7 cellular contexts compared by ENCODE assay signal in genomic region chr15:98865397-98866339, GRCh38.
DNase-seq lines count a peak whose midpoint lies in the region; ATAC-seq and TF ChIP-seq lines count a peak whose summit lies in the region.

No MANE protein-coding gene starts in this region.

- DNase-seq in NCI-H524 (lab: John Stamatoyannopoulos, UW) (peak; percentile 61 to 62), mesothelial cell of epicardium (ENCODE audit: low spot score in 2 of 2, unreplicated experiment in 2 of 2) (no peak)
- DNase-seq in activated CD8-positive, alpha-beta T cell treated with anti-CD3 and anti-CD28 coated beads for 36 hours = peak; percentile 75
- DNase-seq in effector CD8-positive, alpha-beta T cell (lab: John Stamatoyannopoulos, UW) = peak; percentile 53
- DNase-seq in stimulated activated CD8-positive, alpha-beta memory T cell treated with anti-CD3 and anti-CD28 coated beads, Interleukin-4, amount 100 ng/mL, for 4 hours (ENCODE audit: low read depth in 2 of 2, low spot score in 1 of 2) = peak; percentile 48 to 53

- no peak for TF ChIP-seq CTCF in activated CD8-positive, alpha-beta T cell treated with anti-CD3 and anti-CD28 coated beads for 36 hours (IDR thresholded peaks at IDR 0.05)
- no peak for TF ChIP-seq CTCF in mesothelial cell of epicardium (IDR thresholded peaks at IDR 0.05; ENCODE audit: unreplicated experiment)

- no peaks in the 10 kb centered on the region for H3K27me3 Mint-ChIP-seq in activated CD8-positive, alpha-beta T cell treated with anti-CD3 and anti-CD28 coated beads for 36 hours
- no peaks in the 10 kb centered on the region for H3K27me3 Mint-ChIP-seq in mesothelial cell of epicardium (ENCODE audit: low read depth)

- H3K27ac Mint-ChIP-seq in activated CD8-positive, alpha-beta T cell treated with anti-CD3 and anti-CD28 coated beads for 36 hours = peak overlapping the region; percentile 88
- no peak overlapping the region for H3K27ac Mint-ChIP-seq in mesothelial cell of epicardium

- ATAC-seq in GM18519 (IDR thresholded peaks at IDR 0.05; ENCODE audit: low FRiP score, unreplicated experiment) (peak; percentile 73), HG03025 (IDR thresholded peaks at IDR 0.05; ENCODE audit: low FRiP score, unreplicated experiment) (peak; percentile 71)
- ATAC-seq in activated CD8-positive, alpha-beta T cell treated with anti-CD3 and anti-CD28 coated beads for 36 hours = peak; percentile 92

- peaks cover 27% of the 10 kb centered on the region for H3K4me1 Mint-ChIP-seq in activated CD8-positive, alpha-beta T cell treated with anti-CD3 and anti-CD28 coated beads for 36 hours (ENCODE audit: low read depth)
- peaks cover 33% of the 10 kb centered on the region for H3K4me1 Mint-ChIP-seq in mesothelial cell of epicardium

- intact Hi-C loops in activated CD8-positive, alpha-beta T cell treated with anti-CD3 and anti-CD28 coated beads for 36 hours (cut with micrococcal nuclease) = no loop called here

- CTCF ChIA-PET in activated CD8-positive, alpha-beta T cell treated with anti-CD3 and anti-CD28 coated beads for 36 hours (lab: Charles Lee) = interaction anchor here (0.7 to 4.0 kb wide), 5 partner anchors 9 to 347 kb away, joined by 3 to 20 read pairs (median 3); no protein-coding TSS in a partner anchor

- peak overlapping the region; percentile 70 for H3K4me3 Mint-ChIP-seq in activated CD8-positive, alpha-beta T cell treated with anti-CD3 and anti-CD28 coated beads for 36 hours
- peak overlapping the region; percentile 46 for H3K4me3 Mint-ChIP-seq in mesothelial cell of epicardium

- no peaks in the 10 kb centered on the region for H3K36me3 Mint-ChIP-seq in activated CD8-positive, alpha-beta T cell treated with anti-CD3 and anti-CD28 coated beads for 36 hours (ENCODE audit: low read depth)
- H3K36me3 Mint-ChIP-seq in mesothelial cell of epicardium = peaks cover 2% of the 10 kb centered on the region

- no peaks in the 10 kb centered on the region for H3K9me3 Mint-ChIP-seq in activated CD8-positive, alpha-beta T cell treated with anti-CD3 and anti-CD28 coated beads for 36 hours
- H3K9me3 Mint-ChIP-seq in mesothelial cell of epicardium = peaks cover 4% of the 10 kb centered on the region

- POLR2A ChIA-PET in activated CD8-positive, alpha-beta T cell treated with anti-CD3 and anti-CD28 coated beads for 36 hours (lab: Charles Lee) = interaction anchor here (1.0 kb wide), 1 partner anchor 68 kb away, joined by 3 read pairs; no protein-coding TSS in a partner anchor

Comparison
In these comparisons a context has a peak if more than half of its experiments do, and no peak if none do; other contexts are left out.
1. DNase-seq: peak in NCI-H524 (2 of 2), activated CD8-positive, alpha-beta T cell treated with anti-CD3 and anti-CD28 coated beads for 36 hours (single experiment), effector CD8-positive, alpha-beta T cell (single experiment) and stimulated activated CD8-positive, alpha-beta memory T cell treated with anti-CD3 and anti-CD28 coated beads, Interleukin-4, amount 100 ng/mL, for 4 hours (2 of 2); none in mesothelial cell of epicardium (0 of 2).
2. Peak in every context shown above with its lines, with median percentiles within 50 percentile points of each other: ATAC-seq.